8 cellular contexts compared by ENCODE assay signal in the genomic region with DNA sequence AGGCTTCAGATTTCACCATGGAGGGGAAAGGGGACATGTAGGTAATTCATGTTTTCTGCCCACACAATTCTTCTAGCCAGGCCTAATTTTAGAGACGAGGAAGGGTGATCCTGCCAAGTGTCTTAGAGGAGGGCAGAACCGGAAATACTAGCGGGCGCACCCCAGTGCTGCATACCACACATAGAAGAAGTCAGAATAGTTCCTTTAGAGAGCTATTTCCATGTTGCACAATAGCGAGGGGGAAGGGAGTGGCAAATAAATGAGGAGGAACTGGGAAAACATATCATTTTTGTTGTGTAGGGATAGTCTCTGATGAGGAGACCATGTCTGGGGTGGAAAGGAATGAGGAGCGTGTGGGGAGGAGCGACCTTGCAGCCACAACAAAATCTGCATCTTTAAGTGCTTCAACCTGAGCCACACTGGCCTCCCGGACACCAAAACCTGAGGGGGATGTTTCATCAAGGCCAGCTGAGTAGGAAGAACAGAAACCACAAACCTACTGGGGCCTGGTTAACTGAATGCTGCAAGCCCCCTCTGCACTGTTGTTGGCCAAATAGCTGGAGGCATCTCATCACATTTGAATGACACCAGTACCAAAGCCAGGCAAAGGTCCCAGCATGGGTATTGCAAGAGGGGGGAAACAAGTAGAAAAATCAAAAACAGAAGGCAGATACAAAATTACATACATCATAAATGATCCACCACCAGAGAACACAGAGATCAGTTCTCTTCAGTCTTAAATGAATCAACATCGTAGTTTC. TPM values are rescaled to one million over a fixed set of nuclear protein-coding genes. Genes with fewer than 3 reads are reported as not detected.
DNase-seq lines count a peak whose midpoint lies in the region; ATAC-seq, FAIRE-seq and TF ChIP-seq lines count a peak whose summit lies in the region.

No MANE protein-coding gene starts in this region.

- H3K9ac ChIP-seq in Loucy (ENCODE audit: low read depth, low read length, poor library complexity, severe bottlenecking) (peak overlapping the region; percentile 77), keratinocyte (ENCODE audit: control insufficient read depth, extremely low read depth, insufficient read depth, low read length) (no peak overlapping the region)

- H3K9me2 ChIP-seq in Loucy (replicated peaks; ENCODE audit: low read depth, low read length) = no peaks in the 10 kb centered on the region

- H3K9me1 ChIP-seq in keratinocyte (ENCODE audit: control insufficient read depth, extremely low read depth, insufficient read depth, low read length) = no peaks in the 10 kb centered on the region

- DNase-seq in AG04450 (ENCODE audit: low read depth, low spot score) = peak; percentile 32
- peak in 1 of 2 donors; percentile 16 for DNase-seq in activated naive CD4-positive, alpha-beta T cell treated with anti-CD3 and anti-CD28 coated beads, Interleukin-2, amount 50 U/mL, for 72 hours (ENCODE audit: low spot score in 2 of 2)
- DNase-seq in keratinocyte (ENCODE audit: low read depth, low spot score) = no peak
- DNase-seq in stimulated activated CD8-positive, alpha-beta memory T cell treated with anti-CD3 and anti-CD28 coated beads, Interleukin-15, amount 100 ng/mL, for 1 hour (ENCODE audit: low read depth) = peak; percentile 7
- no peak for DNase-seq in DMS114 treated with DMSO at 0.1 percent for 48 hours (lab: John Stamatoyannopoulos, UW; ENCODE audit: unreplicated experiment)
- no peak for DNase-seq in NK-92 (lab: John Stamatoyannopoulos, UW; ENCODE audit: unreplicated experiment)

- no peaks in the 10 kb centered on the region for H3K27me3 ChIP-seq in AG04450 (ENCODE audit: control insufficient read depth, insufficient read depth, low read length)
- no peaks in the 10 kb centered on the region for H3K27me3 ChIP-seq in Loucy (ENCODE audit: insufficient read depth, low read length, poor library complexity, severe bottlenecking)
- H3K27me3 ChIP-seq in keratinocyte (ENCODE audit: control insufficient read depth, extremely low read depth, insufficient read depth, low read length) = no peaks in the 10 kb centered on the region

- no peaks in the 10 kb centered on the region for H3K36me3 Mint-ChIP-seq in activated naive CD4-positive, alpha-beta T cell treated with anti-CD3 and anti-CD28 coated beads, Interleukin-2, amount 50 U/mL, for 72 hours

- H3K27ac ChIP-seq in AG04450 (ENCODE audit: low read depth, low read length) (peak overlapping the region; percentile 25), keratinocyte (ENCODE audit: control insufficient read depth, insufficient read depth, low read length) (peak overlapping the region; percentile 37)

- H4K20me1 ChIP-seq in Loucy (ENCODE audit: insufficient read depth, low read length, poor library complexity, severe bottlenecking) (no peaks in the 10 kb centered on the region), keratinocyte (ENCODE audit: control insufficient read depth, extremely low read depth, insufficient read depth, low read length) (no peaks in the 10 kb centered on the region)

- TF ChIP-seq CTCF in AG04450 (IDR thresholded peaks at IDR 0.05; ENCODE audit: low read depth, low read length) (no peak), Loucy (conservative IDR thresholded peaks at IDR 0.05; ENCODE audit: low read length) (peak; percentile 31; the same call in 1 of the 2 replicates), keratinocyte (optimal IDR thresholded peaks at IDR 0.05 in 1 of 3, IDR thresholded peaks at IDR 0.05 in 1 of 3, conservative IDR thresholded peaks at IDR 0.05 in 1 of 3; ENCODE audit: extremely low read depth in 1 of 3, insufficient read depth in 2 of 3, low read length in 3 of 3) (no peak)

- H3F3A ChIP-seq in Loucy (ENCODE audit: low read depth) = peaks cover 16% of the 10 kb centered on the region; the same call in 1 of the 2 replicates

- peak; percentile 47 for ATAC-seq in GM19468 (IDR thresholded peaks at IDR 0.05; ENCODE audit: extremely low read depth, unreplicated experiment)
- ATAC-seq in activated naive CD4-positive, alpha-beta T cell treated with anti-CD3 and anti-CD28 coated beads, Interleukin-2, amount 50 U/mL, for 72 hours = peak; percentile 80 to 85

- peak overlapping the region; percentile 78 to 80 for H3K27ac Mint-ChIP-seq in activated naive CD4-positive, alpha-beta T cell treated with anti-CD3 and anti-CD28 coated beads, Interleukin-2, amount 50 U/mL, for 72 hours

- H3K4me3 ChIP-seq in AG04450 (ENCODE audit: low read depth, low read length) (no peak overlapping the region), Loucy (ENCODE audit: low read length, poor library complexity, severe bottlenecking) (peak overlapping the region; percentile 69), keratinocyte (ENCODE audit: control insufficient read depth in 2 of 3, extremely low read depth in 1 of 3, insufficient read depth in 2 of 3, low read depth in 1 of 3, low read length in 3 of 3) (no peak overlapping the region)

- POLR2A ChIA-PET in AG04450 (lab: Yijun Ruan, JAX) = interaction anchor here (0.9 kb wide), 1 partner anchor 50 kb away, joined by 6 read pairs; no protein-coding TSS in a partner anchor

- no peaks in the 10 kb centered on the region for H3K79me2 ChIP-seq in Loucy (ENCODE audit: insufficient read depth, low read length)
- H3K79me2 ChIP-seq in keratinocyte (ENCODE audit: control insufficient read depth, insufficient read depth, low read length) = no peaks in the 10 kb centered on the region

- H2AFZ ChIP-seq in Loucy (ENCODE audit: low read length) (peak overlapping the region; percentile 54), keratinocyte (ENCODE audit: control insufficient read depth, low read length) (peak overlapping the region; percentile 73)

- no peaks in the 10 kb centered on the region for H3K9me3 Mint-ChIP-seq in activated naive CD4-positive, alpha-beta T cell treated with anti-CD3 and anti-CD28 coated beads, Interleukin-2, amount 50 U/mL, for 72 hours

- H3K36me3 ChIP-seq in Loucy (ENCODE audit: insufficient read depth, low read length) (no peaks in the 10 kb centered on the region), keratinocyte (ENCODE audit: control insufficient read depth in 2 of 2, extremely low read depth in 1 of 2, insufficient read depth in 2 of 2, low read length in 2 of 2) (no peaks in the 10 kb centered on the region)

- dilution Hi-C loops in keratinocyte (cut with MboI; ENCODE audit: extremely low pct_ligation_motif_present, low sequenced_read_pairs) = no loop called here

- CTCF ChIA-PET in AG04450 (lab: Charles Lee) = interaction anchor here (0.5 to 1.4 kb wide), 3 partner anchors 56 to 169 kb away, joined by 3 to 7 read pairs (median 3); no protein-coding TSS in a partner anchor

- peak overlapping the region; percentile 83 for H3K4me2 ChIP-seq in Loucy (ENCODE audit: low read depth, low read length, poor library complexity, severe bottlenecking)
- H3K4me2 ChIP-seq in keratinocyte (ENCODE audit: control insufficient read depth, extremely low read depth, insufficient read depth, low read depth, low read length) = peak overlapping the region; percentile 48

- H3K9me3 ChIP-seq in AG04450 (ENCODE audit: control insufficient read depth, insufficient read depth, low read length) = no peaks in the 10 kb centered on the region
- H3K9me3 ChIP-seq in Loucy (ENCODE audit: insufficient read depth, low read depth, low read length) = no peaks in the 10 kb centered on the region
- no peaks in the 10 kb centered on the region for H3K9me3 ChIP-seq in keratinocyte (ENCODE audit: control insufficient read depth, low read depth, low read length)

- H3K4me1 ChIP-seq in Loucy (ENCODE audit: insufficient read depth, low read length, poor library complexity, severe bottlenecking) = peaks cover 71% of the 10 kb centered on the region
- H3K4me1 ChIP-seq in keratinocyte (ENCODE audit: control insufficient read depth, extremely low read depth, insufficient read depth, low read length) = peaks cover 38% of the 10 kb centered on the region

- FAIRE-seq in keratinocyte (lab: Jason Lieb, UNC) = peak; percentile 83

RNA-seq across cellular contexts. Expression of gene C1QTNF7, which starts 26.7 kb away (rescaled TPM):
- polyA plus RNA-seq in AG04450 (2011; rRNA removed) (2.7 and 2.9 TPM in 2 replicates), keratinocyte (not detected in 3 replicates)
- 1.1 and 1.6 TPM in 2 replicates for polyA minus RNA-seq in AG04450 (2011; rRNA and poly(A)+ RNA removed)
- not detected for total RNA-seq in activated naive CD4-positive, alpha-beta T cell treated with anti-CD3 and anti-CD28 coated beads, Interleukin-2, amount 50 U/mL, for 72 hours
- not detected for polyA plus RNA-seq in keratinocyte (2011; ENCODE audit: low read depth)
- not detected in 2 replicates for polyA plus RNA-seq in keratinocyte (2011; cell fraction: cytosol; rRNA removed)
- polyA plus RNA-seq in keratinocyte (2011; cell fraction: nucleus; rRNA removed) = not detected in 2 replicates
- polyA plus RNA-seq in keratinocyte (2012; ENCODE audit: low replicate concordance) = 0.11 TPM in 1 of 2 replicates, not detected in the other
- not detected in 3 replicates for polyA minus RNA-seq in keratinocyte
- polyA minus RNA-seq in keratinocyte (2011; cell fraction: cytosol; rRNA and poly(A)+ RNA removed) = not detected
- polyA minus RNA-seq in keratinocyte (2011; cell fraction: nucleus; rRNA and poly(A)+ RNA removed) = not detected in 2 replicates

Comparison
In these comparisons a context has a peak if more than half of its experiments do, and no peak if none do; other contexts are left out.
1. DNase-seq: peak in AG04450 (single experiment) and stimulated activated CD8-positive, alpha-beta memory T cell treated with anti-CD3 and anti-CD28 coated beads, Interleukin-15, amount 100 ng/mL, for 1 hour (single experiment); none in keratinocyte (single experiment), DMS114 treated with DMSO at 0.1 percent for 48 hours (single experiment) and NK-92 (single experiment).